ENCODE assay signal across 1 cellular context in the genomic region with DNA sequence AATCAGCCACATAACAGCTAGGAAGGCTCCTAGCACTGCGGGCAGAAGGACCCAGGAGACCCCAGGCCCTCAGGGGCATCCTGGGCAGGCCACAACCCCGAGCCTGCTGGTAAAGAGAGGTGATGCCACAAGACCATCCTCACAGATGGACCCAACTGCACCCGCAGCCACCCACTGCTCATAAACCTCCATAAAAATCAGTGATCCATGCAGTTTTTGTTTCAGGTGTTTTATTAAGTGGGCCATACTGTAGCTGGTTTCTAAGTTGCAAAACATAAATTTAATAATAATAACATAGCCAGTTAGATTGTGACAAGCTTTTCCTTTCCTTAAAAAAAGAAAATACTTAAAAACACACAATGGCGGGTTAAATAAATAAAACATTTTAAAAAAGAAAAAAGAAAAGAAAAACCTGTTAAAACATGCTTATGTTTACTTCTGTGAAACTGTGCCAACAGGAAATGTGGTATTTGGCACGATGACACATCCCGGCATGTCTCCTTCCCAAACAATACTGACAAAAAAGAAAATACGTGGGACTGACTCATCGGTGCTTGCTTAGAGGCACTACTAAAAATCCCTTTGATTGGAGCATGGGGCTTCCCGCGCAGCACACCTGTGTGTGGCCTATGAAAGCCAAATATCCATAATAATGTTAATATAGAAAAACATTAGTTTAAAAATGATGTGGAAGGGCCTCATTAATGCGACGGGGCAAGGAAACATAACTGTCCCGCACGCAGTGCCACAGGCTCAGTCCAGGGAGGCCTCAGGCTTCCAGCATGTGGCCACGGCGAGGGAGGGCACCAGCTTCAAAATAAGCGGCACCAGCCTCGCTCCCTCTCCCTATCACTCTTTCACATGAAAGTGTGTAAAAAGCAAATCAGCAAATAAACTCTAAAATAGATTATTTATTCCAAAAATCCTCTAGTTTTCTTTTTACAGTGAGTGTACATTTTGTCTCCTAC.
A peak's percentile ranks its signal among the peaks of the same experiment; 100 is the strongest.
TF ChIP-seq lines count a peak whose summit lies in the region.

No MANE protein-coding gene starts in this region.

TF ChIP-seq in HepG2, 621 proteins besides CTCF, POLR2A, EP300 and RAD21 (continued from another document):
- no peak for TF ChIP-seq ZNF570 (CRISPR knock-in tag; IDR thresholded peaks at IDR 0.05; ENCODE audit: borderline replicate concordance)
- TF ChIP-seq, protein P1, sequence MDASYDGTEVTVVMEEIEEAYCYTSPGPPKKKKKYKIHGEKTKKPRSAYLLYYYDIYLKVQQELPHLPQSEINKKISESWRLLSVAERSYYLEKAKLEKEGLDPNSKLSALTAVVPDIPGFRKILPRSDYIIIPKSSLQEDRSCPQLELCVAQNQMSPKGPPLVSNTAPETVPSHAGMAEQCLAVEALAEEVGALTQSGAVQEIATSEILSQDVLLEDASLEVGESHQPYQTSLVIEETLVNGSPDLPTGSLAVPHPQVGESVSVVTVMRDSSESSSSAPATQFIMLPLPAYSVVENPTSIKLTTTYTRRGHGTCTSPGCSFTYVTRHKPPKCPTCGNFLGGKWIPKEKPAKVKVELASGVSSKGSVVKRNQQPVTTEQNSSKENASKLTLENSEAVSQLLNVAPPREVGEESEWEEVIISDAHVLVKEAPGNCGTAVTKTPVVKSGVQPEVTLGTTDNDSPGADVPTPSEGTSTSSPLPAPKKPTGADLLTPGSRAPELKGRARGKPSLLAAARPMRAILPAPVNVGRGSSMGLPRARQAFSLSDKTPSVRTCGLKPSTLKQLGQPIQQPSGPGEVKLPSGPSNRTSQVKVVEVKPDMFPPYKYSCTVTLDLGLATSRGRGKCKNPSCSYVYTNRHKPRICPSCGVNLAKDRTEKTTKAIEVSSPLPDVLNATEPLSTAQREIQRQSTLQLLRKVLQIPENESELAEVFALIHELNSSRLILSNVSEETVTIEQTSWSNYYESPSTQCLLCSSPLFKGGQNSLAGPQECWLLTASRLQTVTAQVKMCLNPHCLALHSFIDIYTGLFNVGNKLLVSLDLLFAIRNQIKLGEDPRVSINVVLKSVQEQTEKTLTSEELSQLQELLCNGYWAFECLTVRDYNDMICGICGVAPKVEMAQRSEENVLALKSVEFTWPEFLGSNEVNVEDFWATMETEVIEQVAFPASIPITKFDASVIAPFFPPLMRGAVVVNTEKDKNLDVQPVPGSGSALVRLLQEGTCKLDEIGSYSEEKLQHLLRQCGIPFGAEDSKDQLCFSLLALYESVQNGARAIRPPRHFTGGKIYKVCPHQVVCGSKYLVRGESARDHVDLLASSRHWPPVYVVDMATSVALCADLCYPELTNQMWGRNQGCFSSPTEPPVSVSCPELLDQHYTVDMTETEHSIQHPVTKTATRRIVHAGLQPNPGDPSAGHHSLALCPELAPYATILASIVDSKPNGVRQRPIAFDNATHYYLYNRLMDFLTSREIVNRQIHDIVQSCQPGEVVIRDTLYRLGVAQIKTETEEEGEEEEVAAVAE (CRISPR knock-in tag; IDR thresholded peaks at IDR 0.05; ENCODE audit: borderline replicate concordance): peak; percentile 53; the same call in 1 of the 2 replicates
- TF ChIP-seq NFIC (IDR thresholded peaks at IDR 0.05; ENCODE audit: low read length): peak; percentile 25; the same call in 1 of the 2 replicates
- TF ChIP-seq MXI1 (IDR thresholded peaks at IDR 0.05; ENCODE audit: borderline replicate concordance, low read depth, low read length): peak; percentile 59; the same call in 2 of the 3 replicates
